Comparison of ENCODE assay signal across 23 cellular contexts in genomic region chr14:57712101-57712500, GRCh38.
DNase-seq lines count a peak whose midpoint lies in the region; ATAC-seq, FAIRE-seq and TF ChIP-seq lines count a peak whose summit lies in the region.
"Had no signal": no experiment of that assay in that cellular context is flagged by ENCODE, and none has a peak within 500 bp of the region (broad histone marks: within the 10 kb centered on the region; RNA-seq: fewer than 3 reads in every experiment).

No MANE protein-coding gene starts in this region.

- H3K27ac Mint-ChIP-seq in stimulated activated naive CD8-positive, alpha-beta T cell treated with anti-CD3 and anti-CD28 coated beads, Interleukin-15, amount 100 ng/mL, for 72 hours: no peak overlapping the region
- H3K27ac Mint-ChIP-seq: CD8-positive, alpha-beta T cell; dendritic cell treated with granulocyte-macrophage colony-stimulating factor and Interleukin-4, amounts not matched to agents 40 ng/mL and 50 ng/mL, for 4 days; nephron progenitor cell; WTC11 had no signal

- H3K4me3 Mint-ChIP-seq in stimulated activated naive CD8-positive, alpha-beta T cell treated with anti-CD3 and anti-CD28 coated beads, Interleukin-15, amount 100 ng/mL, for 72 hours: no peak overlapping the region
- H3K4me3 Mint-ChIP-seq: CD8-positive, alpha-beta T cell; dendritic cell treated with granulocyte-macrophage colony-stimulating factor and Interleukin-4, amounts not matched to agents 40 ng/mL and 50 ng/mL, for 4 days; nephron progenitor cell; WTC11 had no signal

- H3K4me1 Mint-ChIP-seq in stimulated activated naive CD8-positive, alpha-beta T cell treated with anti-CD3 and anti-CD28 coated beads, Interleukin-15, amount 100 ng/mL, for 72 hours: no peaks in the 10 kb centered on the region

- H3K27me3 Mint-ChIP-seq in stimulated activated naive CD8-positive, alpha-beta T cell treated with anti-CD3 and anti-CD28 coated beads, Interleukin-15, amount 100 ng/mL, for 72 hours: no peaks in the 10 kb centered on the region
- H3K27me3 Mint-ChIP-seq: dendritic cell treated with granulocyte-macrophage colony-stimulating factor and Interleukin-4, amounts not matched to agents 40 ng/mL and 50 ng/mL, for 4 days had no signal

- peak; percentile 10 for TF ChIP-seq CTCF in D721Med (IDR thresholded peaks at IDR 0.05; ENCODE audit: insufficient read depth, missing control alignments)

- DNase-seq in D721Med (ENCODE audit: insufficient read length, low spot score) (no peak), cerebellar cortex (ENCODE audit: low spot score) (peak; percentile 31), left kidney (ENCODE audit: low read depth, low spot score) (peak; percentile 53), NCI-H82 treated with DMSO at 0.1 percent for 48 hours (lab: John Stamatoyannopoulos, UW; ENCODE audit: unreplicated experiment) (no peak)
- no peak for DNase-seq in stimulated activated naive CD8-positive, alpha-beta T cell treated with anti-CD3 and anti-CD28 coated beads, Interleukin-15, amount 100 ng/mL, for 72 hours
- DNase-seq: activated CD4-positive, alpha-beta T cell treated with anti-CD3 and anti-CD28 coated beads, Interleukin-2, amount 50 U/mL, for 4 hours; activated gamma-delta T cell; adrenal gland; CD8-positive, alpha-beta T cell; DND-41; gastrocnemius medialis; Kasumi-1; left cardiac atrium; NCI-H1092 treated with DMSO at 0.1 percent for 48 hours; nephron progenitor cell; SJCRH30; T-helper 2 cell had no signal

- FAIRE-seq in D721Med (lab: Jason Lieb, UNC): no peak
- FAIRE-seq: bronchial epithelial cell, H54 had no signal

- H3K9me3 Mint-ChIP-seq in stimulated activated naive CD8-positive, alpha-beta T cell treated with anti-CD3 and anti-CD28 coated beads, Interleukin-15, amount 100 ng/mL, for 72 hours: peaks cover 17 to 20% of the 10 kb centered on the region in 2 donors

- peak; percentile 52 for ATAC-seq in HG03159 (IDR thresholded peaks at IDR 0.05; ENCODE audit: unreplicated experiment)
- ATAC-seq in stimulated activated naive CD8-positive, alpha-beta T cell treated with anti-CD3 and anti-CD28 coated beads, Interleukin-15, amount 100 ng/mL, for 72 hours: no peak
- no peak for ATAC-seq in HG03108 (IDR thresholded peaks at IDR 0.05; ENCODE audit: unreplicated experiment)
- ATAC-seq: CD8-positive, alpha-beta T cell; gastrocnemius medialis; left cardiac atrium; WTC11 had no signal

Comparison
In these comparisons a context has a peak if more than half of its experiments do, and no peak if none do; other contexts are left out.
1. DNase-seq: peak in cerebellar cortex (single experiment) and left kidney (single experiment); none in D721Med (single experiment), NCI-H82 treated with DMSO at 0.1 percent for 48 hours (single experiment) and stimulated activated naive CD8-positive, alpha-beta T cell treated with anti-CD3 and anti-CD28 coated beads, Interleukin-15, amount 100 ng/mL, for 72 hours (0 of 2).